16 cellular contexts compared by ENCODE assay signal in genomic region chr11:26904801-26905200, GRCh38.
A peak's percentile ranks its signal among the peaks of the same experiment; 100 is the strongest.
DNase-seq lines count a peak whose midpoint lies in the region; ATAC-seq, FAIRE-seq and TF ChIP-seq lines count a peak whose summit lies in the region.
"Had no signal": no experiment of that assay in that cellular context is flagged by ENCODE, and none has a peak within 500 bp of the region (broad histone marks: within the 10 kb centered on the region; RNA-seq: fewer than 3 reads in every experiment).

No MANE protein-coding gene starts in this region.

- H3K4me1 ChIP-seq in OCI-LY3 (ENCODE audit: low read length) (peaks cover 51% of the 10 kb centered on the region), foreskin keratinocyte (no peaks in the 10 kb centered on the region), small intestine (ENCODE audit: control insufficient read depth in 2 of 2, insufficient read depth in 1 of 2, low read depth in 1 of 2, low read length in 1 of 2) (no peaks in the 10 kb centered on the region)

- WGBS in small intestine, 3 donors = 9 to 29% (median 12%) methylated on average over 1 of the region's 1 CpG

- FAIRE-seq in small intestine (lab: Jason Lieb, UNC) = peak; percentile 78
- FAIRE-seq: A204.1, D721Med, G401.6, GM12891 had no signal

- H3K27ac ChIP-seq in OCI-LY3 (ENCODE audit: low read length) (peak overlapping the region; percentile 66; the same call in 1 of the 2 replicates), foreskin keratinocyte (peak overlapping the region; percentile 55), small intestine (ENCODE audit: low read depth in 1 of 2, low read length in 1 of 2) (no peak overlapping the region), caudate nucleus (ENCODE audit: low read depth, low read length) (no peak overlapping the region)

- H3K36me3 ChIP-seq in OCI-LY3 (replicated peaks; ENCODE audit: low read depth, low read length) (no peaks in the 10 kb centered on the region), small intestine (ENCODE audit: control insufficient read depth in 2 of 2, insufficient read depth in 2 of 2, low read length in 2 of 2) (no peaks in the 10 kb centered on the region)

- H3K9me3 ChIP-seq in OCI-LY3 (ENCODE audit: insufficient read depth, low read length) = 0 out of 2 replicates have a peak, but pooled peaks cover 3% of the 10 kb centered on the region
- no peaks in the 10 kb centered on the region for H3K9me3 ChIP-seq in small intestine (ENCODE audit: control insufficient read depth, low read depth)

- H3K4me3 ChIP-seq in OCI-LY3 (ENCODE audit: low read length) (no peak overlapping the region), small intestine (ENCODE audit: low read depth in 1 of 2, low read length in 2 of 2) (no peak overlapping the region)
- H3K4me3 ChIP-seq: GM23338 had no signal

- DNase-seq in foreskin keratinocyte (no peak), small intestine (no peak), caudate nucleus (lab: John Stamatoyannopoulos, UW) (no peak)
- DNase-seq: CD8-positive, alpha-beta T cell; COR-L47; DMS153; DMS79 treated with DMSO at 0.1 percent for 48 hours had no signal

- peak overlapping the region; percentile 56 for H3K4me2 ChIP-seq in OCI-LY3 (ENCODE audit: low read length)

- TF ChIP-seq CTCF in OCI-LY3 (IDR thresholded peaks at IDR 0.05; ENCODE audit: low read depth, low read length) (no peak), foreskin keratinocyte (conservative IDR thresholded peaks at IDR 0.05) (no peak)

- ATAC-seq in SK-N-SH treated with all-trans-retinoic acid at 6 μM for 48 hours = peak; percentile 55
- ATAC-seq in foreskin keratinocyte = no peak
- no peak for ATAC-seq in esophagus mucosa
- ATAC-seq in GM21576 (IDR thresholded peaks at IDR 0.05; ENCODE audit: unreplicated experiment) = no peak
- ATAC-seq: CD8-positive, alpha-beta T cell had no signal

- no peaks in the 10 kb centered on the region for H4K20me1 ChIP-seq in OCI-LY3 (ENCODE audit: insufficient read depth, low read length)

- no peak overlapping the region for H2AFZ ChIP-seq in OCI-LY3 (ENCODE audit: low read depth, low read length)
- H2AFZ ChIP-seq: GM23338 had no signal

- H3K27me3 ChIP-seq in OCI-LY3 (ENCODE audit: low read depth, low read length) (no peaks in the 10 kb centered on the region), foreskin keratinocyte (no peaks in the 10 kb centered on the region), small intestine (ENCODE audit: control insufficient read depth in 2 of 2, insufficient read depth in 2 of 2, low read length in 2 of 2) (no peaks in the 10 kb centered on the region)

- H3K9ac ChIP-seq in OCI-LY3 (ENCODE audit: low read length) = peak overlapping the region; percentile 5; the same call in 1 of the 2 replicates

- H3K79me2 ChIP-seq in OCI-LY3 (ENCODE audit: low read length) = no peaks in the 10 kb centered on the region

TF ChIP-seq in SK-N-SH treated with all-trans-retinoic acid at 6 μM for 48 hours, 23 proteins besides CTCF, POLR2A, EP300 and RAD21:
- TF ChIP-seq ISL1 (CRISPR knock-in tag; IDR thresholded peaks at IDR 0.05) (peak; percentile 77), TOX (CRISPR knock-in tag; IDR thresholded peaks at IDR 0.05; ENCODE audit: borderline replicate concordance) (no peak), RARB (CRISPR knock-in tag; IDR thresholded peaks at IDR 0.05) (no peak), SNAI2 (CRISPR knock-in tag; IDR thresholded peaks at IDR 0.05) (no peak), TSHZ2 (CRISPR knock-in tag; IDR thresholded peaks at IDR 0.05) (no peak), ZNF8 (CRISPR knock-in tag; IDR thresholded peaks at IDR 0.05) (no peak), ESRRG (CRISPR knock-in tag; IDR thresholded peaks at IDR 0.05) (no peak), ZC3H10 (CRISPR knock-in tag; IDR thresholded peaks at IDR 0.05) (no peak)

Comparison
In these comparisons a context has a peak if more than half of its experiments do, and no peak if none do; other contexts are left out.
1. H3K27ac ChIP-seq: peak in OCI-LY3 (single experiment) and foreskin keratinocyte (single experiment); none in small intestine (0 of 2) and caudate nucleus (single experiment).